Comparison of ENCODE assay signal across 9 cellular contexts in the genomic region with DNA sequence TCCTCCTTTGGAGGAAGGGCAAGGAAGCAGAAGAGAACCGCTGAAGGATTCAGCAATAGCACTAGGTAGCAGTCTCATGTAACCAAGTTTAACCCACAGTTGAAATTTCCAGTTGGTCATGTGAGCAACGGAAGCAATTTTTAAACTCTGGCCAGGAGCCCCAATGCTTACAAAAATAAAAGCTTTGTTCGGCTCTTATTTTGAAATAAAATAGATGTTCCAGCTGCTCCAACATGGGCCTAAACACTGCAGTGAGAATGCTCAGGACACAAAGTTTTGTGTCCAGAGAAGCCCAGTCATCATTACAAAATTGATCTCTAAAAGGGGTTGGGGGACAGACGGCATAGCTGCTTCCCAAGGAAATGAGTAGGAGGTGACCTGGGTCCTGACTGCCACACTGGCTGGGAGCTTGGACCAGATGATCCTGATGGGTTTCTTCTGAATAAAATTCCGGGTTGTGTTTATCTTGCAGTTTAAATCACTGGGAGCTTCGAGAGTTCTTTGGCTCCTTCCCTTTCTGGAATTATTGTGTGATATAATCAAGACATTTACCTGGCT. TPM values are rescaled to one million over a fixed set of nuclear protein-coding genes. Genes with fewer than 3 reads are reported as not detected.
DNase-seq lines count a peak whose midpoint lies in the region; ATAC-seq and TF ChIP-seq lines count a peak whose summit lies in the region.
"Had no signal": no experiment of that assay in that cellular context is flagged by ENCODE, and none has a peak within 500 bp of the region (broad histone marks: within the 10 kb centered on the region; RNA-seq: fewer than 3 reads in every experiment).

No MANE protein-coding gene starts in this region.

- in situ Hi-C loops in G401 (cut with HindIII; ENCODE audit: low sequenced_read_pairs): no loop called here

- H3K9me3 ChIP-seq in BLaER1: no peaks in the 10 kb centered on the region
- no peaks in the 10 kb centered on the region for H3K9me3 ChIP-seq in T-helper 17 cell (ENCODE audit: control insufficient read depth, low read length, poor library complexity, severe bottlenecking)
- no peaks in the 10 kb centered on the region for H3K9me3 ChIP-seq in spleen

- peak; percentile 46 for ATAC-seq in T-helper 17 cell
- no peak for ATAC-seq in GM19023 (IDR thresholded peaks at IDR 0.05; ENCODE audit: unreplicated experiment)

- H3K27ac ChIP-seq in BLaER1 (peak overlapping the region; percentile 50), spleen (peak overlapping the region; percentile 66 to 99 (median 96))

- no peak for TF ChIP-seq POLR2A in spleen (IDR thresholded peaks at IDR 0.05)

- DNase-seq in H4 (ENCODE audit: low spot score): peak; percentile 87
- no peak for DNase-seq in T-helper 17 cell
- DNase-seq in glomerular visceral epithelial cell (ENCODE audit: extremely low spot score): peak; percentile 8
- DNase-seq in spleen: no peak
- DNase-seq in epidermal melanocyte (ENCODE audit: insufficient read length, low spot score): no peak
- no peak for DNase-seq in G401 (ENCODE audit: low spot score)

- intact Hi-C loops in spleen (cut with DNase I; ENCODE audit: low total_unique reads): loop anchor here (10.0 kb wide), 1 partner anchor 153 kb away; no protein-coding TSS in a partner anchor

- no peaks in the 10 kb centered on the region for H3K27me3 ChIP-seq in BLaER1
- no peaks in the 10 kb centered on the region for H3K27me3 ChIP-seq in spleen (replicated peaks in 1 of 7)

- no peaks in the 10 kb centered on the region for H3K27me3 Mint-ChIP-seq in T-helper 17 cell

- TF ChIP-seq CTCF in spleen (IDR thresholded peaks at IDR 0.05 in 8 of 11, conservative IDR thresholded peaks at IDR 0.05 in 3 of 11): no peak

- H3K4me3 ChIP-seq in BLaER1 (peak overlapping the region; percentile 64), spleen (peak overlapping the region; percentile 39 to 77 (median 52))

- H3K4me1 ChIP-seq in BLaER1 (peaks cover 45% of the 10 kb centered on the region), spleen (peaks cover 41 to 83% (median 68%) of the 10 kb centered on the region in 6 donors)

- peak overlapping the region; percentile 99 for H3K27ac Mint-ChIP-seq in T-helper 17 cell

- H3K36me3 ChIP-seq in BLaER1 (no peaks in the 10 kb centered on the region), spleen (peaks cover 0 to 12% (median 0%) of the 10 kb centered on the region in 6 donors)

- 0 to 5% (median 2%) methylated on average over 6 of the region's 6 CpGs for WGBS in spleen, 5 donors

- peaks cover 9% of the 10 kb centered on the region for H3K36me3 Mint-ChIP-seq in T-helper 17 cell (ENCODE audit: low read depth)

- H3K9ac ChIP-seq in BLaER1: peak overlapping the region; percentile 72

- peak overlapping the region; percentile 88 for H3K4me2 ChIP-seq in BLaER1

- peak overlapping the region; percentile 99 for H3K4me3 Mint-ChIP-seq in T-helper 17 cell

- peaks cover 51% of the 10 kb centered on the region for H3K4me1 Mint-ChIP-seq in T-helper 17 cell

- H4K20me1 ChIP-seq in BLaER1: no peaks in the 10 kb centered on the region

RNA-seq across cellular contexts. Expression of a gene that starts 0.5 kb away (rescaled TPM):
- 18.6 and 27.3 TPM in 2 replicates for total RNA-seq in H4 (2014; rRNA removed; shearing (Covaris generic))
- total RNA-seq in T-helper 17 cell: 10 to 100 TPM; 24.5 to 55.2 TPM
- 10 to 100 TPM; 40.3 to 76.1 (median 45.4) TPM for total RNA-seq in spleen
- polyA plus RNA-seq in spleen: 10 to 100 TPM in 2 of 3 donors, 1 to 10 TPM in 1; 7.0 to 16.6 (median 16.3) TPM
- total RNA-seq in G401 (2014; rRNA removed; shearing (Covaris generic)): not detected in 2 replicates
- total RNA-seq: H1 had no signal
- polyA plus RNA-seq: H1 had no signal

RNA-seq across cellular contexts. Expression of a gene that starts 23.1 kb away (rescaled TPM):
- total RNA-seq in H4 (2014; rRNA removed; shearing (Covaris generic)): 69.1 and 72.1 TPM in 2 replicates
- total RNA-seq in T-helper 17 cell (10 to 100 TPM; 21.0 to 23.2 TPM), spleen (10 to 100 TPM; 37.8 to 55.0 (median 48.2) TPM)
- 10 to 100 TPM; 21.2 to 36.8 (median 23.5) TPM for polyA plus RNA-seq in spleen
- total RNA-seq in G401 (2014; rRNA removed; shearing (Covaris generic)): 65.5 and 72.8 TPM in 2 replicates

Comparison
In these comparisons a context has a peak if more than half of its experiments do, and no peak if none do; other contexts are left out.
1. DNase-seq: peak in H4 (single experiment) and glomerular visceral epithelial cell (single experiment); none in T-helper 17 cell (0 of 3), spleen (single experiment), epidermal melanocyte (single experiment) and G401 (single experiment).
2. RNA of a gene that starts 0.5 kb away (total RNA-seq): 24.5 to 55.2 TPM in T-helper 17 cell, 40.3 to 76.1 TPM in spleen and 18.6 to 27.3 TPM in H4; not detected in G401; every median in the first group is over 10 times any median in the second.